Comparison of ENCODE assay signal across 1 cellular context in genomic region chr3:155739154-155739553, GRCh38.
TF ChIP-seq lines count a peak whose summit lies in the region.

No MANE protein-coding gene starts in this region.

TF ChIP-seq in HepG2, 621 proteins besides CTCF, POLR2A, EP300 and RAD21:
- TF ChIP-seq RXRB (CRISPR knock-in tag; IDR thresholded peaks at IDR 0.05; ENCODE audit: borderline replicate concordance) = 0 out of 2 replicates have a peak, but pooled peaks have one; percentile 24
- no peak for TF ChIP-seq ZNF430 (CRISPR knock-in tag; IDR thresholded peaks at IDR 0.05)
- 0 out of 2 replicates have a peak, but pooled peaks have one; percentile 15 for TF ChIP-seq STAG1 (CRISPR knock-in tag; IDR thresholded peaks at IDR 0.05)
